ENCODE assay signal across 18 cellular contexts in genomic region chr12:30010071-30011052, GRCh38.
"Had no signal": no experiment of that assay in that cellular context is flagged by ENCODE, and none has a peak within 500 bp of the region (broad histone marks: within the 10 kb centered on the region; RNA-seq: fewer than 3 reads in every experiment).

No MANE protein-coding gene starts in this region.

- H3K4me3 ChIP-seq: left ventricle myocardium inferior had no signal

- H3K27ac ChIP-seq: epithelial cell of prostate, left ventricle myocardium inferior, VCaP had no signal

- H3K9me3 ChIP-seq: left ventricle myocardium inferior had no signal

- H3K9me3 Mint-ChIP-seq: activated naive CD4-positive, alpha-beta T cell treated with anti-CD3 and anti-CD28 coated beads, Interleukin-2, amount 10 ng/mL, durations not matched to agents 7 days and 5 days; central memory CD8-positive, alpha-beta T cell; stimulated activated naive CD8-positive, alpha-beta T cell treated with anti-CD3 and anti-CD28 coated beads, Interleukin-15, Interleukin-2, amounts not matched to agents 100 ng/mL and 50 ng/mL, for 24 hours had no signal

- H3K27ac Mint-ChIP-seq: activated CD8-positive, alpha-beta memory T cell treated with anti-CD3 and anti-CD28 coated beads, Interleukin-2, amount 10 ng/mL, durations not matched to agents 7 days and 5 days; activated naive CD4-positive, alpha-beta T cell treated with anti-CD3 and anti-CD28 coated beads, Interleukin-2, amount 10 ng/mL, durations not matched to agents 7 days and 5 days; brain; natural killer cell treated with Interleukin-12 subunit alpha and Interleukin-12 subunit beta and Interleukin-15 and Interleukin-18, amount 100 ng/mL, for 72 hours; progenitor cell of endocrine pancreas; stimulated activated naive CD8-positive, alpha-beta T cell treated with anti-CD3 and anti-CD28 coated beads, Interleukin-15, Interleukin-2, amounts not matched to agents 100 ng/mL and 50 ng/mL, for 24 hours; T-cell had no signal

- H3K4me1 Mint-ChIP-seq: activated CD8-positive, alpha-beta memory T cell treated with anti-CD3 and anti-CD28 coated beads, Interleukin-2, amount 10 ng/mL, durations not matched to agents 7 days and 5 days; activated naive CD4-positive, alpha-beta T cell treated with anti-CD3 and anti-CD28 coated beads, Interleukin-2, amount 10 ng/mL, durations not matched to agents 7 days and 5 days; central memory CD8-positive, alpha-beta T cell; T-cell had no signal

- H3K4me1 ChIP-seq: left ventricle myocardium inferior had no signal

- H3K4me3 Mint-ChIP-seq: activated CD8-positive, alpha-beta memory T cell treated with anti-CD3 and anti-CD28 coated beads, Interleukin-2, amount 10 ng/mL, durations not matched to agents 7 days and 5 days; activated naive CD4-positive, alpha-beta T cell treated with anti-CD3 and anti-CD28 coated beads, Interleukin-2, amount 10 ng/mL, durations not matched to agents 7 days and 5 days; brain; central memory CD8-positive, alpha-beta T cell; natural killer cell treated with Interleukin-12 subunit alpha and Interleukin-12 subunit beta and Interleukin-15 and Interleukin-18, amount 100 ng/mL, for 72 hours; stimulated activated naive CD8-positive, alpha-beta T cell treated with anti-CD3 and anti-CD28 coated beads, Interleukin-15, Interleukin-2, amounts not matched to agents 100 ng/mL and 50 ng/mL, for 24 hours; T-cell had no signal

- H3K36me3 ChIP-seq: left ventricle myocardium inferior had no signal

- H3K27me3 Mint-ChIP-seq: activated CD8-positive, alpha-beta memory T cell treated with anti-CD3 and anti-CD28 coated beads, Interleukin-2, amount 10 ng/mL, durations not matched to agents 7 days and 5 days; activated naive CD4-positive, alpha-beta T cell treated with anti-CD3 and anti-CD28 coated beads, Interleukin-2, amount 10 ng/mL, durations not matched to agents 7 days and 5 days; central memory CD8-positive, alpha-beta T cell; natural killer cell treated with Interleukin-12 subunit alpha and Interleukin-12 subunit beta and Interleukin-15 and Interleukin-18, amount 100 ng/mL, for 72 hours; progenitor cell of endocrine pancreas; stimulated activated naive CD8-positive, alpha-beta T cell treated with anti-CD3 and anti-CD28 coated beads, Interleukin-15, Interleukin-2, amounts not matched to agents 100 ng/mL and 50 ng/mL, for 24 hours; T-cell had no signal

- ATAC-seq: activated CD8-positive, alpha-beta memory T cell treated with anti-CD3 and anti-CD28 coated beads, Interleukin-2, amount 10 ng/mL, durations not matched to agents 7 days and 5 days; natural killer cell treated with Interleukin-12 subunit alpha and Interleukin-12 subunit beta and Interleukin-15 and Interleukin-18, amount 100 ng/mL, for 72 hours; right cardiac atrium; T-cell had no signal

- DNase-seq: activated CD4-positive, alpha-beta T cell treated with anti-CD3 and anti-CD28 coated beads, Interleukin-2, amount 50 U/mL, for 48 hours; activated CD8-positive, alpha-beta memory T cell treated with anti-CD3 and anti-CD28 coated beads, Interleukin-2, amount 10 ng/mL, durations not matched to agents 7 days and 5 days; activated naive CD4-positive, alpha-beta T cell treated with anti-CD3 and anti-CD28 coated beads, Interleukin-2, amount 10 ng/mL, durations not matched to agents 7 days and 5 days; activated T-cell treated with anti-CD3 and anti-CD28 coated beads, Interleukin-2, amount 50 U/mL, for 1 hour; effector CD8-positive, alpha-beta T cell; islet precursor cell; left ventricle myocardium inferior; nucleus accumbens; right cardiac atrium; T-cell; T1000 had no signal
